ENCODE assay signal across 8 cellular contexts in the genomic region with DNA sequence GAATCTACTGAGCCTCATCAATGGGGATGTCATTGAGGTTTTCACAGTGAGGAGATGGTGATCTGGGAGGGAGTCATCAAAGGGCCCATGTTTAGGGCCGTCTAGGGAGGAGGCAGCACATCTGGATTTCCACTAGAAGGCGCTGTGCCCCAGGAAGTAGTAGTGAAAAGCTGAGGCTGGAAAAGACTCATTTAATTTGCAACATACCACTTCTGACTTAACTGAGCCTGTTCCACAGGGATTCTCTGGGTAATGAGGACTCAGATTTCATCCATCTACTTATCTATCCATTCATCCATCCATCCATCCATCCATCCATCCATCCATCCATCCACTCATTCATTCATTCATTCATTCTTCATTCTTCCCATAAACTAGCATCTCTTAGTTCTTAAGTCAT. TPM values are rescaled to one million over a fixed set of nuclear protein-coding genes. Genes with fewer than 3 reads are reported as not detected.
DNase-seq lines count a peak whose midpoint lies in the region; ATAC-seq and TF ChIP-seq lines count a peak whose summit lies in the region.

No MANE protein-coding gene starts in this region.

- H3K36me3 ChIP-seq in SK-N-SH (replicated peaks in 1 of 2; ENCODE audit: control insufficient read depth in 1 of 2, insufficient read depth in 2 of 2, low read length in 1 of 2), result no peaks in the 10 kb centered on the region

- no peaks in the 10 kb centered on the region for H4K20me1 ChIP-seq in SK-N-SH (ENCODE audit: insufficient read depth)

- no peak overlapping the region for H2AFZ ChIP-seq in SK-N-SH (ENCODE audit: low read depth)

- peaks cover 10% of the 10 kb centered on the region for H3F3A ChIP-seq in SK-N-SH (replicated peaks; ENCODE audit: insufficient read depth)

- H3K9ac ChIP-seq in SK-N-SH, result no peak overlapping the region

- no peaks in the 10 kb centered on the region for H3K27me3 ChIP-seq in SK-N-SH (ENCODE audit: insufficient read depth)

- WGBS in SK-N-SH (ENCODE audit: low lambda C conversion rate), result 0% methylated on average over 2 of the region's 2 CpGs

- TF ChIP-seq CTCF in SK-N-SH (IDR thresholded peaks at IDR 0.05), result peak; percentile 90

- no peaks in the 10 kb centered on the region for H3K9me3 ChIP-seq in SK-N-SH

- no peak for TF ChIP-seq EP300 in SK-N-SH (IDR thresholded peaks at IDR 0.05; ENCODE audit: borderline replicate concordance in 1 of 2, low read depth in 1 of 2, low read length in 1 of 2)

- no peaks in the 10 kb centered on the region for H3K9me2 ChIP-seq in SK-N-SH

- DNase-seq in NCI-H2107 treated with DMSO at 0.1 percent for 48 hours (lab: John Stamatoyannopoulos, UW; ENCODE audit: unreplicated experiment), result peak; percentile 46
- DNase-seq in NCI-H2107 (lab: John Stamatoyannopoulos, UW), result no peak
- DNase-seq in M059J (ENCODE audit: low read depth), result peak; percentile 67
- peak; percentile 74 for DNase-seq in SK-N-SH
- DNase-seq in amniotic epithelial cell (ENCODE audit: low read depth), result peak; percentile 58
- peak; percentile 66 for DNase-seq in inferior parietal cortex (ENCODE audit: extremely low spot score)
- peak; percentile 69 for DNase-seq in stimulated activated CD4-positive, alpha-beta T cell treated with anti-CD3 and anti-CD28 coated beads, Interleukin-4, amount 100 ng/mL, for 24 hours

- CTCF ChIA-PET in SK-N-SH (lab: Yijun Ruan, JAX), result interaction anchor here (0.6 to 10.1 kb wide), 79 partner anchors 9 to 973 kb away, joined by 3 to 226 read pairs (median 4); a partner anchor contains a TSS

- POLR2A ChIA-PET in SK-N-SH (lab: Yijun Ruan, JAX), result interaction anchor here (1.0 to 1.4 kb wide), 2 partner anchors 17 to 197 kb away, joined by 4 to 5 read pairs; a partner anchor contains a TSS

- H3K4me1 ChIP-seq in SK-N-SH (ENCODE audit: control insufficient read depth in 1 of 2, insufficient read depth in 2 of 2, low read depth in 1 of 2, low read length in 1 of 2), result no peaks in the 10 kb centered on the region; a peak in 1 of 4 replicates

- peak; percentile 91 for TF ChIP-seq RAD21 in SK-N-SH (IDR thresholded peaks at IDR 0.05; ENCODE audit: low read length)

- no peak overlapping the region for H3K4me2 ChIP-seq in SK-N-SH

- no peaks in the 10 kb centered on the region for H3K79me2 ChIP-seq in SK-N-SH (ENCODE audit: insufficient read depth)

- H3K27ac ChIP-seq in SK-N-SH (ENCODE audit: low read depth in 2 of 2, low read length in 1 of 2), result no peak overlapping the region

- no peak overlapping the region; a peak in 1 of 4 replicates for H3K4me3 ChIP-seq in SK-N-SH (ENCODE audit: low read depth in 2 of 2, low read length in 1 of 2)

- ATAC-seq in GM18873 (IDR thresholded peaks at IDR 0.05; ENCODE audit: low FRiP score, unreplicated experiment), result no peak

TF ChIP-seq in SK-N-SH, 30 proteins besides CTCF, POLR2A, EP300 and RAD21:
- TF ChIP-seq CHD2 (IDR thresholded peaks at IDR 0.05; ENCODE audit: low read length, partially characterized antibody), result no peak
- no peak for TF ChIP-seq TAF1 (IDR thresholded peaks at IDR 0.05; ENCODE audit: borderline replicate concordance, low read depth, low read length)
- TF ChIP-seq, protein P1, sequence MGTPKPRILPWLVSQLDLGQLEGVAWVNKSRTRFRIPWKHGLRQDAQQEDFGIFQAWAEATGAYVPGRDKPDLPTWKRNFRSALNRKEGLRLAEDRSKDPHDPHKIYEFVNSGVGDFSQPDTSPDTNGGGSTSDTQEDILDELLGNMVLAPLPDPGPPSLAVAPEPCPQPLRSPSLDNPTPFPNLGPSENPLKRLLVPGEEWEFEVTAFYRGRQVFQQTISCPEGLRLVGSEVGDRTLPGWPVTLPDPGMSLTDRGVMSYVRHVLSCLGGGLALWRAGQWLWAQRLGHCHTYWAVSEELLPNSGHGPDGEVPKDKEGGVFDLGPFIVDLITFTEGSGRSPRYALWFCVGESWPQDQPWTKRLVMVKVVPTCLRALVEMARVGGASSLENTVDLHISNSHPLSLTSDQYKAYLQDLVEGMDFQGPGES (IDR thresholded peaks at IDR 0.05; ENCODE audit: low read depth, low read length), result no peak
- TF ChIP-seq SMC3 (IDR thresholded peaks at IDR 0.05; ENCODE audit: low read depth, low read length), result peak; percentile 83

RNA-seq across cellular contexts. Expression of a gene that starts 17.4 kb away (rescaled TPM):
- 0.96 and 1.5 TPM in 2 replicates for total RNA-seq in M059J (2014; rRNA removed; shearing (Covaris generic))
- 4.4 and 5.5 TPM in 2 replicates for polyA plus RNA-seq in SK-N-SH (2012; rRNA removed)
- polyA plus RNA-seq in SK-N-SH (2012; cell fraction: cytosol; rRNA removed), result 3.3 and 4.2 TPM in 2 replicates
- 4.8 and 7.5 TPM in 2 replicates for polyA plus RNA-seq in SK-N-SH (2012; cell fraction: nucleus; rRNA removed)

RNA-seq across cellular contexts. Expression of a gene that starts 46.8 kb away (rescaled TPM):
- total RNA-seq in M059J (2014; rRNA removed; shearing (Covaris generic)), result not detected in 2 replicates
- polyA plus RNA-seq in SK-N-SH (2012; rRNA removed), result not detected in 2 replicates
- not detected in 2 replicates for polyA plus RNA-seq in SK-N-SH (2012; cell fraction: cytosol; rRNA removed)
- polyA plus RNA-seq in SK-N-SH (2012; cell fraction: nucleus; rRNA removed), result not detected in 2 replicates
